In genomic region chr6:42901538-42901957, GRCh38 we compare ENCODE assay signal across 8 cellular contexts. TPM values are rescaled to one million over a fixed set of nuclear protein-coding genes. Genes with fewer than 3 reads are reported as not detected.
A peak's percentile ranks its signal among the peaks of the same experiment; 100 is the strongest.
DNase-seq lines count a peak whose midpoint lies in the region; ATAC-seq and TF ChIP-seq lines count a peak whose summit lies in the region.

No MANE protein-coding gene starts in this region.

- no peaks in the 10 kb centered on the region for H3K36me3 ChIP-seq in Karpas-422 (ENCODE audit: insufficient read depth, low read length)
- H3K36me3 ChIP-seq in OCI-LY7 (ENCODE audit: insufficient read depth, low read length), result no peaks in the 10 kb centered on the region
- no peaks in the 10 kb centered on the region for H3K36me3 ChIP-seq in esophagus muscularis mucosa

- peaks cover 31% of the 10 kb centered on the region for H3K4me1 ChIP-seq in Karpas-422 (ENCODE audit: low read length)
- peaks cover 10% of the 10 kb centered on the region for H3K4me1 ChIP-seq in OCI-LY7 (ENCODE audit: insufficient read depth, low read length, poor library complexity, severe bottlenecking)
- H3K4me1 ChIP-seq in esophagus muscularis mucosa, result peaks cover 9 to 12% (median 12%) of the 10 kb centered on the region in 4 donors

- H4K20me1 ChIP-seq in Karpas-422 (ENCODE audit: insufficient read depth, low read depth, low read length) (no peaks in the 10 kb centered on the region), OCI-LY7 (ENCODE audit: insufficient read depth, low read length) (no peaks in the 10 kb centered on the region)

- H3K4me3 ChIP-seq in Karpas-422 (ENCODE audit: low read length) (peak overlapping the region; percentile 51; the same call in 1 of the 2 replicates), OCI-LY7 (ENCODE audit: low read depth, low read length, poor library complexity, severe bottlenecking) (no peak overlapping the region), esophagus muscularis mucosa (peak overlapping the region in 1 of 4 donors; percentile 27)

- H3K27ac ChIP-seq in Karpas-422 (ENCODE audit: low read length) (no peak overlapping the region), OCI-LY7 (ENCODE audit: low read depth, low read length, poor library complexity, severe bottlenecking) (no peak overlapping the region), esophagus muscularis mucosa (replicated peaks in 1 of 4) (no peak overlapping the region)

- H3K27me3 Mint-ChIP-seq in natural killer cell (ENCODE audit: low read depth in 2 of 2), result no peaks in the 10 kb centered on the region

- H3K9me2 ChIP-seq in Karpas-422 (replicated peaks; ENCODE audit: insufficient read depth, low read length) (no peaks in the 10 kb centered on the region), OCI-LY7 (ENCODE audit: insufficient read depth, low read length) (no peaks in the 10 kb centered on the region)

- H3K27me3 ChIP-seq in Karpas-422 (ENCODE audit: low read length) (no peaks in the 10 kb centered on the region), esophagus muscularis mucosa (no peaks in the 10 kb centered on the region)

- H3K4me1 Mint-ChIP-seq in natural killer cell, result peaks cover 8 to 12% of the 10 kb centered on the region in 2 donors

- no peaks in the 10 kb centered on the region for H3K9me3 ChIP-seq in Karpas-422 (ENCODE audit: low read length)
- no peaks in the 10 kb centered on the region for H3K9me3 ChIP-seq in OCI-LY7 (ENCODE audit: low read length)
- no peaks in the 10 kb centered on the region for H3K9me3 ChIP-seq in esophagus muscularis mucosa

- H3K9ac ChIP-seq in Karpas-422 (ENCODE audit: low read length), result peak overlapping the region; percentile 42; the same call in 1 of the 2 replicates

- ATAC-seq in GM18907 (IDR thresholded peaks at IDR 0.05; ENCODE audit: unreplicated experiment), result peak; percentile 65
- ATAC-seq in natural killer cell, result peak; percentile 96 to 99 (median 99)
- peak; percentile 92 for ATAC-seq in stimulated activated naive CD8-positive, alpha-beta T cell treated with anti-CD3 and anti-CD28 coated beads, Interleukin-15, Interleukin-2, amounts not matched to agents 100 U/mL and 50 U/mL, for 24 hours

- WGBS in esophagus muscularis mucosa, result 5% methylated on average over 8 of the region's 11 CpGs

- TF ChIP-seq EP300 in esophagus muscularis mucosa (IDR thresholded peaks at IDR 0.05), result no peak

- H3K4me2 ChIP-seq in Karpas-422 (ENCODE audit: low read depth, low read length, poor library complexity, severe bottlenecking) (peak overlapping the region; percentile 52), OCI-LY7 (ENCODE audit: low read length) (peak overlapping the region; percentile 27; the same call in 1 of the 2 replicates)

- no peak overlapping the region for H3K4me3 Mint-ChIP-seq in natural killer cell

- no peaks in the 10 kb centered on the region for H3K79me2 ChIP-seq in Karpas-422 (ENCODE audit: low read length)
- no peaks in the 10 kb centered on the region for H3K79me2 ChIP-seq in OCI-LY7 (ENCODE audit: insufficient read depth, low read depth, low read length)

- intact Hi-C loops in OCI-LY7 (cut with micrococcal nuclease; ENCODE audit: unreplicated experiment), result loop anchor here (1.0 to 5.0 kb wide), 5 partner anchors 46 to 242 kb away; no protein-coding TSS in a partner anchor
- intact Hi-C loops in esophagus muscularis mucosa (cut with DNase I), result loop anchor here (2.0 to 10.0 kb wide), 2 partner anchors 113 to 241 kb away; partner anchors contain the start of genes KLHDC3 and MEA1
- intact Hi-C loops in natural killer cell (cut with micrococcal nuclease), result loop anchor here (1.0 kb wide), 1 partner anchor 242 kb away; no protein-coding TSS in a partner anchor

- no peak for TF ChIP-seq POLR2A in esophagus muscularis mucosa (IDR thresholded peaks at IDR 0.05; ENCODE audit: low read depth)

- no peaks in the 10 kb centered on the region for H3K9me3 Mint-ChIP-seq in natural killer cell

- no TSS peak for BruUV-seq in OCI-LY7 (replicated peaks; lab: Mats Ljungman, UMichigan)

- H3K36me3 Mint-ChIP-seq in natural killer cell, result no peaks in the 10 kb centered on the region

- TF ChIP-seq CTCF in OCI-LY7 (conservative IDR thresholded peaks at IDR 0.05; ENCODE audit: low read length), result peak; percentile 95
- peak; percentile 90 to 93 (median 91) for TF ChIP-seq CTCF in esophagus muscularis mucosa (IDR thresholded peaks at IDR 0.05)
- peak; percentile 83 for TF ChIP-seq CTCF in natural killer cell (IDR thresholded peaks at IDR 0.05)

- no peak overlapping the region for H3K27ac Mint-ChIP-seq in natural killer cell

- H2AFZ ChIP-seq in Karpas-422 (ENCODE audit: low read length) (peak overlapping the region; percentile 51; the same call in 1 of the 2 replicates), OCI-LY7 (ENCODE audit: low read length) (peak overlapping the region; percentile 54; the same call in 1 of the 2 replicates)

- in situ Hi-C loops in ACHN (cut with HindIII; ENCODE audit: low pct_ligation_motif_present, low pct_unique_long_range_greater_than_20kb, low sequenced_read_pairs), result no loop called here

- peak; percentile 78 for DNase-seq in ACHN
- peak; percentile 93 for DNase-seq in Karpas-422
- peak; percentile 90 for DNase-seq in OCI-LY7 (ENCODE audit: low spot score)
- peak; percentile 65 for DNase-seq in activated T-cell treated with anti-CD3 and anti-CD28 coated beads for 4 hours
- DNase-seq in esophagus muscularis mucosa (ENCODE audit: extremely low spot score), result peak; percentile 94
- DNase-seq in natural killer cell, result peak; percentile 40
- peak; percentile 69 for DNase-seq in stimulated activated naive CD8-positive, alpha-beta T cell treated with anti-CD3 and anti-CD28 coated beads, Interleukin-15, Interleukin-2, amounts not matched to agents 100 U/mL and 50 U/mL, for 24 hours

- POLR2A ChIA-PET in OCI-LY7 (lab: Charles Lee), result interaction anchor here (1.0 to 1.6 kb wide), 4 partner anchors 28 to 242 kb away, joined by 3 to 4 read pairs (median 3); partner anchors contain the start of genes CNPY3 and PPP2R5D

- CTCF ChIA-PET in OCI-LY7 (lab: Charles Lee; ENCODE audit: unreplicated experiment), result no interaction called here

RNA-seq across cellular contexts. Expression of gene PTCRA, which starts 14.3 kb away (rescaled TPM):
- total RNA-seq in Karpas-422 (2014; rRNA removed; shearing (Covaris generic); ENCODE audit: low replicate concordance), result not detected in 2 replicates
- 0.72 and 0.85 TPM in 2 replicates for total RNA-seq in OCI-LY7 (2014; rRNA removed; shearing (Covaris generic))
- total RNA-seq in OCI-LY7 (2022) (0.91 TPM in 1 of 2 replicates, not detected in the other), esophagus muscularis mucosa (under 1 TPM in 1 of 4 donors, not detected in 3; 0.50 TPM), natural killer cell (1 to 10 TPM in 2 of 3 donors, not detected in 1; 3.7 to 4.7 TPM)

RNA-seq across cellular contexts. Expression of gene RPL7L1, which starts 22.1 kb away (rescaled TPM):
- total RNA-seq in Karpas-422 (2014; rRNA removed; shearing (Covaris generic); ENCODE audit: low replicate concordance), result 97.6 and 104 TPM in 2 replicates
- total RNA-seq in OCI-LY7 (2014; rRNA removed; shearing (Covaris generic)), result 83.2 and 101 TPM in 2 replicates
- total RNA-seq in OCI-LY7 (2022) (109 and 123 TPM in 2 replicates), esophagus muscularis mucosa (10 to 100 TPM; 66.8 to 82.2 (median 76.9) TPM), natural killer cell (10 to 100 TPM; 66.9 to 67.2 (median 66.9) TPM)

RNA-seq across cellular contexts. Expression of gene CNPY3, which starts 27.7 kb away (rescaled TPM):
- 33.7 and 65.4 TPM in 2 replicates for total RNA-seq in Karpas-422 (2014; rRNA removed; shearing (Covaris generic); ENCODE audit: low replicate concordance)
- 64.7 and 69.3 TPM in 2 replicates for total RNA-seq in OCI-LY7 (2014; rRNA removed; shearing (Covaris generic))
- total RNA-seq in OCI-LY7 (2022) (70.5 and 77.2 TPM in 2 replicates), esophagus muscularis mucosa (10 to 100 TPM; 24.5 to 39.6 (median 34.3) TPM), natural killer cell (10 to 100 TPM; 52.4 to 71.2 (median 59.8) TPM)

RNA-seq across cellular contexts. Expression of gene GNMT, which starts 59.0 kb away (rescaled TPM):
- total RNA-seq in Karpas-422 (2014; rRNA removed; shearing (Covaris generic); ENCODE audit: low replicate concordance), result 0.48 and 0.76 TPM in 2 replicates
- total RNA-seq in OCI-LY7 (2014; rRNA removed; shearing (Covaris generic)), result 1.7 TPM in 1 of 2 replicates, not detected in the other
- total RNA-seq in OCI-LY7 (2022) (1.7 and 2.2 TPM in 2 replicates), esophagus muscularis mucosa (1 to 10 TPM in 3 of 4 donors, not detected in 1; 2.3 to 4.5 (median 3.6) TPM), natural killer cell (1 to 10 TPM; 2.0 to 2.8 (median 2.6) TPM)

Comparison
In these comparisons a context has a peak if more than half of its experiments do, and no peak if none do; other contexts are left out.
1. DNase-seq: peak in every context shown above with its lines; median percentile 94 in esophagus muscularis mucosa; 93 in Karpas-422; 90 in OCI-LY7; 78 in ACHN; 69 in stimulated activated naive CD8-positive, alpha-beta T cell treated with anti-CD3 and anti-CD28 coated beads, Interleukin-15, Interleukin-2, amounts not matched to agents 100 U/mL and 50 U/mL, for 24 hours; 65 in activated T-cell treated with anti-CD3 and anti-CD28 coated beads for 4 hours; 40 in natural killer cell.